ENCODE assay signal across 8 cellular contexts in genomic region chr7:149196151-149196704, GRCh38. TPM values are rescaled to one million over a fixed set of nuclear protein-coding genes. Genes with fewer than 3 reads are reported as not detected.
A peak's percentile ranks its signal among the peaks of the same experiment; 100 is the strongest.
DNase-seq lines count a peak whose midpoint lies in the region; ATAC-seq and TF ChIP-seq lines count a peak whose summit lies in the region.

No MANE protein-coding gene starts in this region.

- peak overlapping the region; percentile 91 to 95 for H3K4me3 ChIP-seq in HCT116 (replicated peaks in 1 of 2; ENCODE audit: low read depth in 1 of 2, low read length in 2 of 2)
- peak overlapping the region; percentile 87 to 95 for H3K4me3 ChIP-seq in duodenal mucosa (ENCODE audit: low read depth in 1 of 2, low read length in 2 of 2)

- H3K27me3 ChIP-seq in HCT116 (ENCODE audit: insufficient read depth, low read length) = no peaks in the 10 kb centered on the region
- H3K27me3 ChIP-seq in duodenal mucosa (ENCODE audit: control insufficient read depth in 1 of 2, insufficient read depth in 2 of 2, low read length in 2 of 2) = no peaks in the 10 kb centered on the region

- no peak overlapping the region for H2AFZ ChIP-seq in HCT116 (ENCODE audit: low read depth, low read length, poor library complexity, severe bottlenecking)

- H3K36me3 Mint-ChIP-seq in Calu3 (ENCODE audit: insufficient read depth, unreplicated experiment) (peaks cover 55% of the 10 kb centered on the region), natural killer cell (peaks cover 23% of the 10 kb centered on the region)

- H3K9me2 ChIP-seq in HCT116 (ENCODE audit: insufficient read depth) = no peaks in the 10 kb centered on the region

- BruUV-seq in Calu3 (replicated peaks; lab: Mats Ljungman, UMichigan) (no TSS peak), HCT116 (replicated peaks; lab: Mats Ljungman, UMichigan) (no TSS peak)

- H3K9me3 Mint-ChIP-seq in Calu3 (ENCODE audit: low read depth, unreplicated experiment) (no peaks in the 10 kb centered on the region), natural killer cell (no peaks in the 10 kb centered on the region)

- H3K4me3 Mint-ChIP-seq in Calu3 (ENCODE audit: low read depth, unreplicated experiment) (peak overlapping the region; percentile 87), natural killer cell (peak overlapping the region; percentile 85)

- RAD21 ChIA-PET in HCT116 (lab: Charles Lee; ENCODE audit: low non-redundant PET in 1 of 2, low total read pairs in 2 of 2, uncharacterized antibody in 2 of 2, unreplicated experiment in 2 of 2) = no interaction called here

- peak overlapping the region; percentile 67 for H3K27ac Mint-ChIP-seq in Calu3 (ENCODE audit: unreplicated experiment)
- peak overlapping the region; percentile 79 to 88 for H3K27ac Mint-ChIP-seq in natural killer cell

- POLR2A ChIA-PET in HCT116 (lab: Charles Lee) = interaction anchor here (1.1 to 1.6 kb wide), 3 partner anchors 10 to 67 kb away, joined by 3 to 6 read pairs (median 4); no protein-coding TSS in a partner anchor

- H3K27ac ChIP-seq in HCT116 (ENCODE audit: low read depth, low read length) (peak overlapping the region; percentile 99), duodenal mucosa (ENCODE audit: low read depth, low read length) (peak overlapping the region; percentile 89)

- H3K79me2 ChIP-seq in HCT116 (ENCODE audit: insufficient read depth, low read length) = peaks cover 53% of the 10 kb centered on the region

- ATAC-seq in HCT116 = 0 out of 2 replicates have a peak, but pooled peaks have one; percentile 4
- ATAC-seq in natural killer cell = peak; percentile 3 to 4 (median 4)
- ATAC-seq in HG03521 (IDR thresholded peaks at IDR 0.05; ENCODE audit: unreplicated experiment) = no peak

- H3K4me1 ChIP-seq in HCT116 (ENCODE audit: control insufficient read depth in 1 of 2, insufficient read depth in 2 of 2, low read length in 2 of 2) = peaks cover 10 to 17% of the 10 kb centered on the region in 2 experiments
- H3K4me1 ChIP-seq in duodenal mucosa (ENCODE audit: control insufficient read depth in 1 of 2, insufficient read depth in 2 of 2, low read length in 2 of 2) = peaks cover 21 to 23% of the 10 kb centered on the region in 2 donors

- no peak for TF ChIP-seq CTCF in Calu3 (IDR thresholded peaks at IDR 0.05; ENCODE audit: unreplicated experiment)
- TF ChIP-seq CTCF in HCT116 (IDR thresholded peaks at IDR 0.05 in 2 of 3, conservative IDR thresholded peaks at IDR 0.05 in 1 of 3; ENCODE audit: borderline replicate concordance in 1 of 3, insufficient read depth in 1 of 3, low read depth in 2 of 3, low read length in 2 of 3) = no peak
- no peak for TF ChIP-seq CTCF in natural killer cell (IDR thresholded peaks at IDR 0.05)

- no peak for TF ChIP-seq POLR2A in HCT116 (IDR thresholded peaks at IDR 0.05; ENCODE audit: borderline replicate concordance, extremely low read depth, insufficient read depth, insufficient read length)

- H3K4me2 ChIP-seq in HCT116 (ENCODE audit: low read length) = peak overlapping the region; percentile 82

- peaks cover 0 to 3% of the 10 kb centered on the region in 2 experiments; a peak in 1 of 4 replicates for H3K9me3 ChIP-seq in HCT116 (ENCODE audit: control insufficient read depth in 1 of 2, insufficient read depth in 1 of 2, low read depth in 1 of 2, low read length in 2 of 2)
- no peaks in the 10 kb centered on the region for H3K9me3 ChIP-seq in duodenal mucosa (ENCODE audit: control insufficient read depth in 1 of 2, low read length in 2 of 2)

- intact Hi-C loops in Calu3 (cut with micrococcal nuclease; ENCODE audit: unreplicated experiment) (loop anchor here (5.0 kb wide), 2 partner anchors 49 to 69 kb away; partner anchors contain the start of genes ZNF398 and ZNF425), HCT116 (cut with micrococcal nuclease) (loop anchor here (5.0 kb wide), 1 partner anchor 36 kb away; no protein-coding TSS in a partner anchor), natural killer cell (cut with micrococcal nuclease) (no loop called here)

- no peaks in the 10 kb centered on the region for H3K27me3 Mint-ChIP-seq in Calu3 (ENCODE audit: unreplicated experiment)
- H3K27me3 Mint-ChIP-seq in natural killer cell (ENCODE audit: low read depth in 2 of 2) = no peaks in the 10 kb centered on the region

- DNase-seq in Calu3 (no peak), HCT116 (ENCODE audit: low read depth, low spot score) (no peak), SK-MEL-5 (ENCODE audit: low read depth, low spot score) (peak; percentile 16), natural killer cell (no peak), pons (ENCODE audit: low spot score) (no peak), COLO829 (ENCODE audit: low spot score) (no peak)

- H3K4me1 Mint-ChIP-seq in Calu3 (ENCODE audit: low read depth, unreplicated experiment) (peaks cover 15% of the 10 kb centered on the region), natural killer cell (peaks cover 8 to 45% of the 10 kb centered on the region in 2 donors)

- no peak for TF ChIP-seq RAD21 in HCT116 (IDR thresholded peaks at IDR 0.05; ENCODE audit: low read depth)

- no peaks in the 10 kb centered on the region for H4K20me1 ChIP-seq in HCT116 (ENCODE audit: insufficient read depth)

- CTCF ChIA-PET in Calu3 (lab: Charles Lee) = interaction anchor here (1.1 to 2.0 kb wide), 6 partner anchors 9 to 89 kb away, joined by 3 to 14 read pairs (median 6); partner anchors contain the start of gene ZNF783
- CTCF ChIA-PET in HCT116 (lab: Charles Lee) = interaction anchor here (0.9 to 1.7 kb wide), 4 partner anchors 9 to 131 kb away, joined by 3 to 9 read pairs (median 4); partner anchors contain the start of gene ZNF398

- in situ Hi-C loops in SK-MEL-5 (cut with HindIII; ENCODE audit: low pct_unique_long_range_greater_than_20kb, low sequenced_read_pairs) = no loop called here

- H3K9ac ChIP-seq in HCT116 (ENCODE audit: low read length) (peak overlapping the region; percentile 89), duodenal mucosa (ENCODE audit: low read depth in 1 of 2, low read length in 2 of 2) (peak overlapping the region; percentile 82 to 96)

- H3K36me3 ChIP-seq in HCT116 (ENCODE audit: control insufficient read depth in 1 of 2, insufficient read depth in 2 of 2, low read length in 2 of 2) (peaks cover 27 to 30% of the 10 kb centered on the region in 2 experiments), duodenal mucosa (ENCODE audit: control insufficient read depth in 1 of 2, insufficient read depth in 2 of 2, low read length in 2 of 2) (peaks cover 25 to 32% of the 10 kb centered on the region in 2 donors)

TF ChIP-seq in HCT116, 20 proteins besides CTCF, POLR2A, EP300 and RAD21:
- TF ChIP-seq YY1 (IDR thresholded peaks at IDR 0.05; ENCODE audit: extremely low read depth, insufficient replicate concordance, low read depth, low read length) (no peak), EZH2phosphoT487 (IDR thresholded peaks at IDR 0.05; ENCODE audit: borderline replicate concordance) (no peak), MAX (IDR thresholded peaks at IDR 0.05) (peak; percentile 7; the same call in 1 of the 2 replicates), ZBTB33 (IDR thresholded peaks at IDR 0.05; ENCODE audit: extremely low read depth, insufficient replicate concordance, low read length) (no peak), EZH2 (IDR thresholded peaks at IDR 0.05) (no peak), ATF3 (IDR thresholded peaks at IDR 0.05) (no peak), SRF (IDR thresholded peaks at IDR 0.05; ENCODE audit: low read depth) (no peak)

RNA-seq across cellular contexts. Expression of gene ZNF282, which starts 0.9 kb away (rescaled TPM):
- total RNA-seq in Calu3 (2022) (40.3 and 45.2 TPM in 2 replicates), HCT116 (2021; ENCODE audit: unreplicated experiment) (30.4 TPM), natural killer cell (10 to 100 TPM; 22.2 to 29.9 (median 26.0) TPM)
- 17.3 and 20.7 TPM in 2 replicates for polyA plus RNA-seq in HCT116 (2012)
- 22.9 and 24.8 TPM in 2 replicates for total RNA-seq in SK-MEL-5 (2014; rRNA removed; shearing (Covaris generic))
- 28.7 and 32.9 TPM in 2 replicates for polyA plus RNA-seq in SK-MEL-5 (2015; cell fraction: cytosol; rRNA removed)
- 34.0 and 48.4 TPM in 2 replicates for polyA plus RNA-seq in SK-MEL-5 (2015; cell fraction: nucleus; rRNA removed)

RNA-seq across cellular contexts. Expression of gene ZNF212, which starts 43.2 kb away (rescaled TPM):
- total RNA-seq in Calu3 (2022) (17.2 and 18.5 TPM in 2 replicates), HCT116 (2021; ENCODE audit: unreplicated experiment) (13.7 TPM), natural killer cell (10 to 100 TPM; 11.2 to 23.7 (median 17.0) TPM)
- polyA plus RNA-seq in HCT116 (2012) = 7.2 and 8.6 TPM in 2 replicates
- total RNA-seq in SK-MEL-5 (2014; rRNA removed; shearing (Covaris generic)) = 6.5 and 6.8 TPM in 2 replicates
- 11.1 and 13.6 TPM in 2 replicates for polyA plus RNA-seq in SK-MEL-5 (2015; cell fraction: cytosol; rRNA removed)
- polyA plus RNA-seq in SK-MEL-5 (2015; cell fraction: nucleus; rRNA removed) = 18.3 and 19.0 TPM in 2 replicates

RNA-seq across cellular contexts. Expression of gene ZNF398, which starts 49.0 kb away (rescaled TPM):
- total RNA-seq in Calu3 (2022) = 14.6 and 17.0 TPM in 2 replicates
- 14.1 TPM for total RNA-seq in HCT116 (2021; ENCODE audit: unreplicated experiment)
- 6.2 and 7.2 TPM in 2 replicates for polyA plus RNA-seq in HCT116 (2012)
- 10.5 and 12.0 TPM in 2 replicates for total RNA-seq in SK-MEL-5 (2014; rRNA removed; shearing (Covaris generic))
- 11.0 and 11.2 TPM in 2 replicates for polyA plus RNA-seq in SK-MEL-5 (2015; cell fraction: cytosol; rRNA removed)
- 11.6 and 14.3 TPM in 2 replicates for polyA plus RNA-seq in SK-MEL-5 (2015; cell fraction: nucleus; rRNA removed)
- total RNA-seq in natural killer cell = 10 to 100 TPM; 14.8 to 18.5 (median 18.5) TPM
